1 cellular context compared by ENCODE assay signal in the genomic region with DNA sequence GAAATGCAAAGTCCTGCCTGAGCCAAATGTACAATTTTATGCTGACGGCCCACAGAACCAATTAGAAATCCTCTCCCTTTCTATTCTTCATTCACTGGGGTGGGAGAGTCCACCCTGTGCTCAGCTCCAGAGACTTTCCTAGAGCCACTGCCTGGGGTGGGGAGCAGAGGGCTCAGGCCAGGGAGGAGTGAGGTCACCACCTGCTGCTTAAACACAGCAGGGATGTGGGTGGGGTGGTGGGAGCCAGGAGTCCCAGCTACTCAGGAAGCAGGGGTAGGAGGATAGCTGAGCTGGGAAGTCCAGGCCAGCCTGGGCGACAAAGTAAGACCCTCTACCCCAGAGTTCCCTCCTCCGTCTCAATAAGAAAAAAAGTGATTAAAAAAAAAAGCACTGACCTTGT.
TF ChIP-seq lines count a peak whose summit lies in the region.

No MANE protein-coding gene starts in this region.

TF ChIP-seq in Ishikawa, 13 proteins besides CTCF, POLR2A, EP300 and RAD21 (continued from another document):
- TF ChIP-seq, protein P1, sequence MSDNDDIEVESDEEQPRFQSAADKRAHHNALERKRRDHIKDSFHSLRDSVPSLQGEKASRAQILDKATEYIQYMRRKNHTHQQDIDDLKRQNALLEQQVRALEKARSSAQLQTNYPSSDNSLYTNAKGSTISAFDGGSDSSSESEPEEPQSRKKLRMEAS (IDR thresholded peaks at IDR 0.05) = no peak
- TF ChIP-seq ZBTB7A (IDR thresholded peaks at IDR 0.05; ENCODE audit: low read depth) (0 out of 2 replicates have a peak, but pooled peaks have one; percentile 20), CEBPB (IDR thresholded peaks at IDR 0.05) (no peak), NFIC (IDR thresholded peaks at IDR 0.05) (0 out of 2 replicates have a peak, but pooled peaks have one; percentile 30)
- TF ChIP-seq, protein P2, sequence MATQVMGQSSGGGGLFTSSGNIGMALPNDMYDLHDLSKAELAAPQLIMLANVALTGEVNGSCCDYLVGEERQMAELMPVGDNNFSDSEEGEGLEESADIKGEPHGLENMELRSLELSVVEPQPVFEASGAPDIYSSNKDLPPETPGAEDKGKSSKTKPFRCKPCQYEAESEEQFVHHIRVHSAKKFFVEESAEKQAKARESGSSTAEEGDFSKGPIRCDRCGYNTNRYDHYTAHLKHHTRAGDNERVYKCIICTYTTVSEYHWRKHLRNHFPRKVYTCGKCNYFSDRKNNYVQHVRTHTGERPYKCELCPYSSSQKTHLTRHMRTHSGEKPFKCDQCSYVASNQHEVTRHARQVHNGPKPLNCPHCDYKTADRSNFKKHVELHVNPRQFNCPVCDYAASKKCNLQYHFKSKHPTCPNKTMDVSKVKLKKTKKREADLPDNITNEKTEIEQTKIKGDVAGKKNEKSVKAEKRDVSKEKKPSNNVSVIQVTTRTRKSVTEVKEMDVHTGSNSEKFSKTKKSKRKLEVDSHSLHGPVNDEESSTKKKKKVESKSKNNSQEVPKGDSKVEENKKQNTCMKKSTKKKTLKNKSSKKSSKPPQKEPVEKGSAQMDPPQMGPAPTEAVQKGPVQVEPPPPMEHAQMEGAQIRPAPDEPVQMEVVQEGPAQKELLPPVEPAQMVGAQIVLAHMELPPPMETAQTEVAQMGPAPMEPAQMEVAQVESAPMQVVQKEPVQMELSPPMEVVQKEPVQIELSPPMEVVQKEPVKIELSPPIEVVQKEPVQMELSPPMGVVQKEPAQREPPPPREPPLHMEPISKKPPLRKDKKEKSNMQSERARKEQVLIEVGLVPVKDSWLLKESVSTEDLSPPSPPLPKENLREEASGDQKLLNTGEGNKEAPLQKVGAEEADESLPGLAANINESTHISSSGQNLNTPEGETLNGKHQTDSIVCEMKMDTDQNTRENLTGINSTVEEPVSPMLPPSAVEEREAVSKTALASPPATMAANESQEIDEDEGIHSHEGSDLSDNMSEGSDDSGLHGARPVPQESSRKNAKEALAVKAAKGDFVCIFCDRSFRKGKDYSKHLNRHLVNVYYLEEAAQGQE (IDR thresholded peaks at IDR 0.05; ENCODE audit: low read depth) = no peak
